Comparison of ENCODE assay signal across 1 cellular context in the genomic region with DNA sequence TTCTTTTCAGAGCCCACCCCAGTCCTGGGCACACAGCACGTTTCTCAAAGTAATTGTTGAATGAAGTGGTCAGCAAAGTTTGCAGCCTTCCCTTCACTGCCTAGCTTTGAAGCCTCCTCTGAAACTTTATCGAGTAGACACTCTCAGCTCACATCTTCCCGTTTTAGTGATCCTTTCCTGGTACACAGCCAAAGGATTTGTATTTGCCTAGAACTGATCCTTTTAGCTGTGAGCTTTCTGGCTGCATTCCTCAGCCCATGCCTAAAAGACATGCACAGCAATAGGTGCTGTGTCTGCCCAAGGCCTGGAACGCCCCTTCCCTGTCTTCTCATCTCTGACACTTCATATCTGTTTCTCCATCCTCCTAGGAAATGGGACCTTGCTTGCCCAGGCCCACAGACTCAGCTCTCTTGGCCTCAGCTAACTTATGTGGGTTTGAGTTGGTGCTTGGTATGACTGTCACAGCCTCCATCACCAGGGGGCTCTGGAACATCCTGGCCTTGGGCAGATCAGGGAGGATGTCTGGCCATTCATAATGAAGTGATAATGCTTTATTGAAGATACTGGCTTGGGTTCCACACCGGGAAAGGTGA.
TF ChIP-seq lines count a peak whose summit lies in the region.

No MANE protein-coding gene starts in this region.

TF ChIP-seq in HepG2, 621 proteins besides CTCF, POLR2A, EP300 and RAD21:
- no peak for TF ChIP-seq ZNF446 (CRISPR knock-in tag; IDR thresholded peaks at IDR 0.05)
- no peak for TF ChIP-seq AGO1 (IDR thresholded peaks at IDR 0.05; ENCODE audit: low read depth, low read length, poor library complexity, severe bottlenecking)
- TF ChIP-seq, protein P1, sequence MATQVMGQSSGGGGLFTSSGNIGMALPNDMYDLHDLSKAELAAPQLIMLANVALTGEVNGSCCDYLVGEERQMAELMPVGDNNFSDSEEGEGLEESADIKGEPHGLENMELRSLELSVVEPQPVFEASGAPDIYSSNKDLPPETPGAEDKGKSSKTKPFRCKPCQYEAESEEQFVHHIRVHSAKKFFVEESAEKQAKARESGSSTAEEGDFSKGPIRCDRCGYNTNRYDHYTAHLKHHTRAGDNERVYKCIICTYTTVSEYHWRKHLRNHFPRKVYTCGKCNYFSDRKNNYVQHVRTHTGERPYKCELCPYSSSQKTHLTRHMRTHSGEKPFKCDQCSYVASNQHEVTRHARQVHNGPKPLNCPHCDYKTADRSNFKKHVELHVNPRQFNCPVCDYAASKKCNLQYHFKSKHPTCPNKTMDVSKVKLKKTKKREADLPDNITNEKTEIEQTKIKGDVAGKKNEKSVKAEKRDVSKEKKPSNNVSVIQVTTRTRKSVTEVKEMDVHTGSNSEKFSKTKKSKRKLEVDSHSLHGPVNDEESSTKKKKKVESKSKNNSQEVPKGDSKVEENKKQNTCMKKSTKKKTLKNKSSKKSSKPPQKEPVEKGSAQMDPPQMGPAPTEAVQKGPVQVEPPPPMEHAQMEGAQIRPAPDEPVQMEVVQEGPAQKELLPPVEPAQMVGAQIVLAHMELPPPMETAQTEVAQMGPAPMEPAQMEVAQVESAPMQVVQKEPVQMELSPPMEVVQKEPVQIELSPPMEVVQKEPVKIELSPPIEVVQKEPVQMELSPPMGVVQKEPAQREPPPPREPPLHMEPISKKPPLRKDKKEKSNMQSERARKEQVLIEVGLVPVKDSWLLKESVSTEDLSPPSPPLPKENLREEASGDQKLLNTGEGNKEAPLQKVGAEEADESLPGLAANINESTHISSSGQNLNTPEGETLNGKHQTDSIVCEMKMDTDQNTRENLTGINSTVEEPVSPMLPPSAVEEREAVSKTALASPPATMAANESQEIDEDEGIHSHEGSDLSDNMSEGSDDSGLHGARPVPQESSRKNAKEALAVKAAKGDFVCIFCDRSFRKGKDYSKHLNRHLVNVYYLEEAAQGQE (IDR thresholded peaks at IDR 0.05; ENCODE audit: borderline replicate concordance in 1 of 2, low read depth in 1 of 2, low read length in 2 of 2), result no peak
- TF ChIP-seq ZNF720 (CRISPR knock-in tag; IDR thresholded peaks at IDR 0.05), result no peak
- TF ChIP-seq ZNF788 (CRISPR knock-in tag; IDR thresholded peaks at IDR 0.05; ENCODE audit: borderline replicate concordance), result no peak
- no peak for TF ChIP-seq SMAD1 (CRISPR knock-in tag; IDR thresholded peaks at IDR 0.05; ENCODE audit: borderline replicate concordance, low read depth)
- no peak for TF ChIP-seq ZNF17 (CRISPR knock-in tag; IDR thresholded peaks at IDR 0.05)
- no peak for TF ChIP-seq TARDBP (CRISPR knock-in tag; IDR thresholded peaks at IDR 0.05)
- TF ChIP-seq, protein P2, sequence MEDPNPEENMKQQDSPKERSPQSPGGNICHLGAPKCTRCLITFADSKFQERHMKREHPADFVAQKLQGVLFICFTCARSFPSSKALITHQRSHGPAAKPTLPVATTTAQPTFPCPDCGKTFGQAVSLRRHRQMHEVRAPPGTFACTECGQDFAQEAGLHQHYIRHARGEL (CRISPR knock-in tag; IDR thresholded peaks at IDR 0.05), result no peak
- no peak for TF ChIP-seq FOSL1 (CRISPR knock-in tag; IDR thresholded peaks at IDR 0.05; ENCODE audit: borderline replicate concordance)
- no peak for TF ChIP-seq IRX3 (CRISPR knock-in tag; IDR thresholded peaks at IDR 0.05; ENCODE audit: borderline replicate concordance, low read depth)
- TF ChIP-seq, protein P3, sequence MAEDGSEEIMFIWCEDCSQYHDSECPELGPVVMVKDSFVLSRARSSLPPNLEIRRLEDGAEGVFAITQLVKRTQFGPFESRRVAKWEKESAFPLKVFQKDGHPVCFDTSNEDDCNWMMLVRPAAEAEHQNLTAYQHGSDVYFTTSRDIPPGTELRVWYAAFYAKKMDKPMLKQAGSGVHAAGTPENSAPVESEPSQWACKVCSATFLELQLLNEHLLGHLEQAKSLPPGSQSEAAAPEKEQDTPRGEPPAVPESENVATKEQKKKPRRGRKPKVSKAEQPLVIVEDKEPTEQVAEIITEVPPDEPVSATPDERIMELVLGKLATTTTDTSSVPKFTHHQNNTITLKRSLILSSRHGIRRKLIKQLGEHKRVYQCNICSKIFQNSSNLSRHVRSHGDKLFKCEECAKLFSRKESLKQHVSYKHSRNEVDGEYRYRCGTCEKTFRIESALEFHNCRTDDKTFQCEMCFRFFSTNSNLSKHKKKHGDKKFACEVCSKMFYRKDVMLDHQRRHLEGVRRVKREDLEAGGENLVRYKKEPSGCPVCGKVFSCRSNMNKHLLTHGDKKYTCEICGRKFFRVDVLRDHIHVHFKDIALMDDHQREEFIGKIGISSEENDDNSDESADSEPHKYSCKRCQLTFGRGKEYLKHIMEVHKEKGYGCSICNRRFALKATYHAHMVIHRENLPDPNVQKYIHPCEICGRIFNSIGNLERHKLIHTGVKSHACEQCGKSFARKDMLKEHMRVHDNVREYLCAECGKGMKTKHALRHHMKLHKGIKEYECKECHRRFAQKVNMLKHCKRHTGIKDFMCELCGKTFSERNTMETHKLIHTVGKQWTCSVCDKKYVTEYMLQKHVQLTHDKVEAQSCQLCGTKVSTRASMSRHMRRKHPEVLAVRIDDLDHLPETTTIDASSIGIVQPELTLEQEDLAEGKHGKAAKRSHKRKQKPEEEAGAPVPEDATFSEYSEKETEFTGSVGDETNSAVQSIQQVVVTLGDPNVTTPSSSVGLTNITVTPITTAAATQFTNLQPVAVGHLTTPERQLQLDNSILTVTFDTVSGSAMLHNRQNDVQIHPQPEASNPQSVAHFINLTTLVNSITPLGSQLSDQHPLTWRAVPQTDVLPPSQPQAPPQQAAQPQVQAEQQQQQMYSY (CRISPR knock-in tag; IDR thresholded peaks at IDR 0.05), result no peak
- TF ChIP-seq, protein P4, sequence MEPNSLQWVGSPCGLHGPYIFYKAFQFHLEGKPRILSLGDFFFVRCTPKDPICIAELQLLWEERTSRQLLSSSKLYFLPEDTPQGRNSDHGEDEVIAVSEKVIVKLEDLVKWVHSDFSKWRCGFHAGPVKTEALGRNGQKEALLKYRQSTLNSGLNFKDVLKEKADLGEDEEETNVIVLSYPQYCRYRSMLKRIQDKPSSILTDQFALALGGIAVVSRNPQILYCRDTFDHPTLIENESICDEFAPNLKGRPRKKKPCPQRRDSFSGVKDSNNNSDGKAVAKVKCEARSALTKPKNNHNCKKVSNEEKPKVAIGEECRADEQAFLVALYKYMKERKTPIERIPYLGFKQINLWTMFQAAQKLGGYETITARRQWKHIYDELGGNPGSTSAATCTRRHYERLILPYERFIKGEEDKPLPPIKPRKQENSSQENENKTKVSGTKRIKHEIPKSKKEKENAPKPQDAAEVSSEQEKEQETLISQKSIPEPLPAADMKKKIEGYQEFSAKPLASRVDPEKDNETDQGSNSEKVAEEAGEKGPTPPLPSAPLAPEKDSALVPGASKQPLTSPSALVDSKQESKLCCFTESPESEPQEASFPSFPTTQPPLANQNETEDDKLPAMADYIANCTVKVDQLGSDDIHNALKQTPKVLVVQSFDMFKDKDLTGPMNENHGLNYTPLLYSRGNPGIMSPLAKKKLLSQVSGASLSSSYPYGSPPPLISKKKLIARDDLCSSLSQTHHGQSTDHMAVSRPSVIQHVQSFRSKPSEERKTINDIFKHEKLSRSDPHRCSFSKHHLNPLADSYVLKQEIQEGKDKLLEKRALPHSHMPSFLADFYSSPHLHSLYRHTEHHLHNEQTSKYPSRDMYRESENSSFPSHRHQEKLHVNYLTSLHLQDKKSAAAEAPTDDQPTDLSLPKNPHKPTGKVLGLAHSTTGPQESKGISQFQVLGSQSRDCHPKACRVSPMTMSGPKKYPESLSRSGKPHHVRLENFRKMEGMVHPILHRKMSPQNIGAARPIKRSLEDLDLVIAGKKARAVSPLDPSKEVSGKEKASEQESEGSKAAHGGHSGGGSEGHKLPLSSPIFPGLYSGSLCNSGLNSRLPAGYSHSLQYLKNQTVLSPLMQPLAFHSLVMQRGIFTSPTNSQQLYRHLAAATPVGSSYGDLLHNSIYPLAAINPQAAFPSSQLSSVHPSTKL (CRISPR knock-in tag; IDR thresholded peaks at IDR 0.05), result no peak
